17 cellular contexts compared by ENCODE assay signal in the genomic region with DNA sequence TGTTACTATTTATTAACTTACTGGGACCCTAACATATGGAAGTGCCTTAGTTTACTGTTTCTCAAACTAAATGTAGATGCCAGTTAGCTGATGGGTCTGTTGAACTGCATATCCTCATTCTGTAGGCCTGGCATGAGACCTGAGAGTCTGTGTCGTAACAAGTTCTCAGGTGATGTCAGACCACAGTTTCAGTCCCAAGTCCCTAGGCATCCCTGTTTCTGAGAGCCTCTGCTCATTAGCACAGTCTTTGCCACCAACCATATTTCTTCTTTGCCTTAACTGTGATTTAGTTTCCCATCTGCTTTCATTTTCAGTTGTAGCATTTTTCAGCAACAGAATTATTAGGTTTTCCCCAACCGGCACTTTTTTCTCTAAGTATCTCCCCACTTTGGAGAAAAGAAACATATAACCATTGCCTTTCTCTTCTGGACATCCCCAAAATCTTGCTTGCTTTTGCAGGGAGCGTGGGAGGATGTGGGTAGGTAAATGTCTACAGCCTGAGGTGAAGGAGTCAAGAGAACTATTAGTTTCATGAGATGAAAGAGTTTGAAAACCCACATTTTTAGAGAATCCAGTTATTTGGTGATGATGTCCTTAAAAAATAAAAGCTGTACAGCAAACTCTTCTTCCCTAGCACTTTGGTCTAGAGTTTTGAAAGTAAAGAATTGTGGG.
DNase-seq lines count a peak whose midpoint lies in the region; ATAC-seq and TF ChIP-seq lines count a peak whose summit lies in the region.
"Had no signal": no experiment of that assay in that cellular context is flagged by ENCODE, and none has a peak within 500 bp of the region (broad histone marks: within the 10 kb centered on the region; RNA-seq: fewer than 3 reads in every experiment).

No MANE protein-coding gene starts in this region.

- no peak overlapping the region for H2BK5ac ChIP-seq in neuronal stem cell (ENCODE audit: low read length)

- no peak overlapping the region for H3K23ac ChIP-seq in neuronal stem cell (ENCODE audit: low read depth, low read length, poor library complexity)

- peaks cover 0 to 12% of the 10 kb centered on the region in 2 donors for H3K4me1 ChIP-seq in neuronal stem cell (ENCODE audit: control insufficient read depth in 2 of 2, insufficient read depth in 1 of 2, low read depth in 1 of 2, low read length in 2 of 2)
- H3K4me1 ChIP-seq in psoas muscle: no peaks in the 10 kb centered on the region
- H3K4me1 ChIP-seq: heart right ventricle, left lung, suprapubic skin had no signal

- no peaks in the 10 kb centered on the region for H3K9me3 ChIP-seq in neuronal stem cell (replicated peaks in 1 of 2; ENCODE audit: control insufficient read depth in 2 of 2, insufficient read depth in 1 of 2, low read depth in 1 of 2, low read length in 2 of 2)
- H3K9me3 ChIP-seq in psoas muscle: no peaks in the 10 kb centered on the region
- H3K9me3 ChIP-seq: heart right ventricle, left lung, MG63, suprapubic skin had no signal

- intact Hi-C loops in psoas muscle (cut with DNase I): no loop called here

- H3K36me3 ChIP-seq in neuronal stem cell (replicated peaks in 1 of 2; ENCODE audit: control insufficient read depth in 2 of 2, insufficient read depth in 2 of 2, low read length in 2 of 2) (no peaks in the 10 kb centered on the region), psoas muscle (ENCODE audit: insufficient read depth in 1 of 2, low read depth in 1 of 2) (no peaks in the 10 kb centered on the region)
- H3K36me3 ChIP-seq: heart right ventricle, left lung, MG63, suprapubic skin had no signal

- TF ChIP-seq CTCF in psoas muscle (IDR thresholded peaks at IDR 0.05): no peak

- H4K91ac ChIP-seq in neuronal stem cell (ENCODE audit: low read depth, low read length, poor library complexity): no peak overlapping the region

- H2BK120ac ChIP-seq in neuronal stem cell (ENCODE audit: low read depth, low read length): no peak overlapping the region

- no peak overlapping the region for H3K4me3 ChIP-seq in neuronal stem cell (ENCODE audit: low read length in 2 of 2)
- H3K4me3 ChIP-seq in psoas muscle: no peak overlapping the region
- H3K4me3 ChIP-seq: heart right ventricle, left lung, MG63, suprapubic skin had no signal

- no peak overlapping the region for H3K14ac ChIP-seq in neuronal stem cell (ENCODE audit: low read length)

- no peak overlapping the region for H3K4me2 ChIP-seq in neuronal stem cell (ENCODE audit: insufficient read depth, low read length, poor library complexity, severe bottlenecking)

- no peaks in the 10 kb centered on the region for H3K79me1 ChIP-seq in neuronal stem cell (ENCODE audit: low read depth, low read length)

- no CpG with 5 or more reads among the region's 3 CpGs for WGBS in neuronal stem cell (ENCODE audit: extremely low coverage in 2 of 2, insufficient read length in 2 of 2, insufficient replicate concordance in 1 of 2), 2 donors
- 83 to 90% (median 88%) methylated on average over 3 of the region's 3 CpGs for WGBS in psoas muscle, 3 donors

- ATAC-seq in GM18909 (IDR thresholded peaks at IDR 0.05; ENCODE audit: poor library complexity, unreplicated experiment) (peak; percentile 55), GM21825 (IDR thresholded peaks at IDR 0.05; ENCODE audit: unreplicated experiment) (peak; percentile 56), HG03432 (IDR thresholded peaks at IDR 0.05; ENCODE audit: unreplicated experiment) (peak; percentile 83), HG03135 (IDR thresholded peaks at IDR 0.05; ENCODE audit: unreplicated experiment) (no peak), psoas muscle (no peak)
- ATAC-seq: heart right ventricle; natural killer cell treated with Interleukin-12 subunit alpha and Interleukin-12 subunit beta and Interleukin-15 and Interleukin-18, amount 100 ng/mL, for 72 hours had no signal

- no peak overlapping the region for H2BK15ac ChIP-seq in neuronal stem cell (ENCODE audit: low read length)

- H2AK5ac ChIP-seq in neuronal stem cell (ENCODE audit: low read depth, low read length): no peak overlapping the region

- no peak overlapping the region for H4K8ac ChIP-seq in neuronal stem cell (ENCODE audit: low read depth, low read length)

- H3K27me3 ChIP-seq in neuronal stem cell (ENCODE audit: control insufficient read depth in 3 of 3, insufficient read depth in 3 of 3, low read depth in 1 of 3, low read length in 3 of 3) (no peaks in the 10 kb centered on the region), psoas muscle (ENCODE audit: insufficient read depth in 3 of 3, low read length in 2 of 3) (no peaks in the 10 kb centered on the region)
- H3K27me3 ChIP-seq: left lung, suprapubic skin had no signal

- no peak overlapping the region for H3K9ac ChIP-seq in neuronal stem cell (ENCODE audit: low read depth, low read length, poor library complexity)

- no peak overlapping the region for H3K18ac ChIP-seq in neuronal stem cell (ENCODE audit: low read length)

- H3K27ac ChIP-seq in neuronal stem cell (replicated peaks; ENCODE audit: low read length) (no peak overlapping the region), psoas muscle (no peak overlapping the region)
- H3K27ac ChIP-seq: C4-2B, epithelial cell of prostate, heart right ventricle, left lung, suprapubic skin, VCaP had no signal

- H2AFZ ChIP-seq in neuronal stem cell (ENCODE audit: low read length): peak overlapping the region; percentile 39

- DNase-seq in neuronal stem cell (ENCODE audit: low spot score) (no peak), COR-L47 (lab: John Stamatoyannopoulos, UW) (no peak), psoas muscle (no peak)
- DNase-seq: activated naive CD8-positive, alpha-beta T cell treated with anti-CD3 and anti-CD28 coated beads for 36 hours; HCEC 1CT; heart right ventricle; left lung; MG63 had no signal

- no peak overlapping the region for H3K4ac ChIP-seq in neuronal stem cell (ENCODE audit: low read length)

- H2BK12ac ChIP-seq in neuronal stem cell (ENCODE audit: low read length): no peak overlapping the region

Comparison
In these comparisons a context has a peak if more than half of its experiments do, and no peak if none do; other contexts are left out.
1. ATAC-seq: peak in GM18909 (single experiment), GM21825 (single experiment) and HG03432 (single experiment); none in HG03135 (single experiment) and psoas muscle (0 of 4).